14 cellular contexts compared by ENCODE assay signal in genomic region chr1:21874328-21874727, GRCh38.
"Had no signal": no experiment of that assay in that cellular context is flagged by ENCODE, and none has a peak within 500 bp of the region (broad histone marks: within the 10 kb centered on the region; RNA-seq: fewer than 3 reads in every experiment).

No MANE protein-coding gene starts in this region.

- DNase-seq: activated CD4-positive, alpha-beta T cell treated with anti-CD3 and anti-CD28 coated beads, Interleukin-2, amount 10 ng/mL, durations not matched to agents 24 days and 14 days; activated CD4-positive, CD25-positive, alpha-beta regulatory T cell; activated CD8-positive, alpha-beta memory T cell treated with anti-CD3 and anti-CD28 coated beads for 24 hours; activated naive CD4-positive, alpha-beta T cell treated with Interleukin-2 at 50 U/mL for 16 hours; activated T-cell treated with anti-CD3 and anti-CD28 coated beads for 4 hours; cerebellar nuclear complex; effector CD8-positive, alpha-beta T cell; foreskin keratinocyte; nephron progenitor cell; spleen; stimulated activated naive CD8-positive, alpha-beta T cell treated with anti-CD3 and anti-CD28 coated beads, Interleukin-15, amount 100 ng/mL, for 72 hours had no signal

- H3K9me3 ChIP-seq: spleen, thoracic aorta had no signal

- H3K27ac ChIP-seq: foreskin keratinocyte, spleen had no signal

- ATAC-seq: activated T-helper 17 cell treated with anti-CD3 and anti-CD28 coated beads, Interleukin-2, amount 50 U/mL, for 72 hours; foreskin keratinocyte; sciatic nerve; stimulated activated naive CD8-positive, alpha-beta T cell treated with anti-CD3 and anti-CD28 coated beads, Interleukin-15, amount 100 ng/mL, for 72 hours had no signal

- H3K27me3 ChIP-seq: foreskin keratinocyte, spleen had no signal

- H3K4me3 ChIP-seq: spleen, thoracic aorta had no signal
